In genomic region chr18:57833441-57834101, GRCh38 we compare ENCODE assay signal across 8 cellular contexts. TPM values are rescaled to one million over a fixed set of nuclear protein-coding genes. Genes with fewer than 3 reads are reported as not detected.
DNase-seq lines count a peak whose midpoint lies in the region; ATAC-seq and TF ChIP-seq lines count a peak whose summit lies in the region.

No MANE protein-coding gene starts in this region.

- H3K4me3 ChIP-seq in fibroblast of mammary gland (ENCODE audit: control insufficient read depth, low read depth, low read length) (no peak overlapping the region), upper lobe of right lung (peak overlapping the region; percentile 23), aorta (ENCODE audit: low read length in 2 of 2) (no peak overlapping the region)

- H3K9me3 ChIP-seq in upper lobe of right lung (no peaks in the 10 kb centered on the region), aorta (ENCODE audit: control insufficient read depth, low read length) (no peaks in the 10 kb centered on the region)

- 45 to 55% methylated on average over 8 of the region's 8 CpGs for WGBS in aorta, 2 donors

- TF ChIP-seq CTCF in fibroblast of mammary gland (conservative IDR thresholded peaks at IDR 0.05; ENCODE audit: control insufficient read depth, insufficient read depth, low read depth, low read length) (no peak), upper lobe of right lung (IDR thresholded peaks at IDR 0.05) (no peak)

- no peaks in the 10 kb centered on the region for H3K4me1 ChIP-seq in upper lobe of right lung
- no peaks in the 10 kb centered on the region for H3K4me1 ChIP-seq in aorta (ENCODE audit: control insufficient read depth in 1 of 2, insufficient read depth in 2 of 2, low read length in 2 of 2)

- DNase-seq in activated naive CD4-positive, alpha-beta T cell treated with Interleukin-2 at 50 U/mL for 16 hours = peak; percentile 14
- no peak for DNase-seq in activated naive CD4-positive, alpha-beta T cell (lab: John Stamatoyannopoulos, UW)
- DNase-seq in OCI-M1 (lab: John Stamatoyannopoulos, UW) (peak; percentile 34), fibroblast of mammary gland (ENCODE audit: low read depth) (peak; percentile 20), upper lobe of right lung (no peak), aorta (no peak), SK-N-DZ (ENCODE audit: low spot score) (no peak)

- H3K27me3 ChIP-seq in upper lobe of right lung (no peaks in the 10 kb centered on the region), aorta (ENCODE audit: control insufficient read depth in 1 of 2, insufficient read depth in 2 of 2, low read length in 1 of 2) (no peaks in the 10 kb centered on the region)

- H3K27ac ChIP-seq in upper lobe of right lung (no peak overlapping the region), aorta (ENCODE audit: low read depth in 1 of 2, low read length in 2 of 2) (no peak overlapping the region)

- ATAC-seq in HG02678 (IDR thresholded peaks at IDR 0.05; ENCODE audit: unreplicated experiment) (peak; percentile 45), upper lobe of right lung (peak; percentile 24), aorta (ENCODE audit: low FRiP score) (no peak)

- H3K36me3 ChIP-seq in upper lobe of right lung (no peaks in the 10 kb centered on the region), aorta (ENCODE audit: control insufficient read depth in 1 of 2, insufficient read depth in 2 of 2, low read length in 1 of 2) (no peaks in the 10 kb centered on the region)

- intact Hi-C loops in upper lobe of right lung (cut with DNase I) = no loop called here
- intact Hi-C loops in aorta (cut with DNase I) = no loop called here

RNA-seq across cellular contexts. Expression of gene ATP8B1, which starts 30.5 kb away (rescaled TPM):
- total RNA-seq in upper lobe of right lung (30.7 TPM), aorta (100 to 1,000 TPM in 1 of 2 donors, 10 to 100 TPM in 1; 76.5 to 101 TPM)
- 10 to 100 TPM; 11.6 to 33.1 TPM for polyA plus RNA-seq in aorta
- polyA plus RNA-seq in SK-N-DZ (2014; cell fraction: cytosol; rRNA removed) = 0.07 and 0.14 TPM in 2 replicates
- polyA plus RNA-seq in SK-N-DZ (2014; cell fraction: nucleus; rRNA removed) = 0.08 and 0.25 TPM in 2 replicates

Comparison
In these comparisons a context has a peak if more than half of its experiments do, and no peak if none do; other contexts are left out.
1. DNase-seq: peak in activated naive CD4-positive, alpha-beta T cell treated with Interleukin-2 at 50 U/mL for 16 hours (single experiment), OCI-M1 (single experiment) and fibroblast of mammary gland (single experiment); none in activated naive CD4-positive, alpha-beta T cell (0 of 4), upper lobe of right lung (single experiment), aorta (0 of 2) and SK-N-DZ (single experiment).